ENCODE assay signal across 17 cellular contexts in the genomic region with DNA sequence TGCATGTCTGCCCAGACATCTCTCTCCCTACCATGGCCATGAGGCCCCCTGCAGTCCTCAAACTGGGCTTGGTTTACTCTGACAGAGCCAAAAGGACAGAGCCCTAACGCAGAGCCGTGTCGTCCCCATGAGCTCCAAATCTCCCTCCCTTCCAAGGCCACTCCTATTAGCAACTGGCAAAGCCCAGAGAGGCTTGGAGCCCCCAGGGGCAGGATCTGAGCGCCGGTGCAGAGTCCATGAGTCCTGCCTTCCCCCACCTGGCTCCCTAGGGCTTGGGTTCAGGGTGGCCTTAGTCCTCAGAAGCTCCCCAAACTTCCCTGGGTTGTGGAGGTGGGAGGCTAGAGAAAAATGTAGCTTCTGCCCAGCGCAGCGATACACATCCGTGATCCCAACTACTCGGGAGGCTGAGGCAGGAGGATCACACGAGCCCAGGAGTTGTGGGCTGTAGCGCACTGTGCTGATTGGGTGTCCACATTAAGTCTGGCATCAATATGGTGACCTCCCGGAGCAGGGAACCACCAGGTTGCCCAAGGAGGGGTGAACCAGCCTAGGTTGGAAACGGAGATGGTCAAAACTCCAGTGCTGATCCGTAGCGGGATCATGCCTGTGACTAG. TPM values are rescaled to one million over a fixed set of nuclear protein-coding genes. Genes with fewer than 3 reads are reported as not detected.
"Had no signal": no experiment of that assay in that cellular context is flagged by ENCODE, and none has a peak within 500 bp of the region (broad histone marks: within the 10 kb centered on the region; RNA-seq: fewer than 3 reads in every experiment).

No MANE protein-coding gene starts in this region.

- H3K4me3 ChIP-seq: gastrocnemius medialis, heart left ventricle, tibial nerve had no signal

- H3K9me3 ChIP-seq: gastrocnemius medialis, heart left ventricle, tibial nerve had no signal

- H3K27me3 Mint-ChIP-seq: activated CD4-positive, alpha-beta memory T cell treated with anti-CD3 and anti-CD28 coated beads for 36 hours; activated CD4-positive, alpha-beta T cell treated with anti-CD3 and anti-CD28 coated beads for 36 hours; activated CD8-positive, alpha-beta memory T cell treated with anti-CD3 and anti-CD28 coated beads, Interleukin-2, amount 10 ng/mL, durations not matched to agents 7 days and 5 days; stimulated activated memory B cell treated with anti-CD40 and anti-IgM and Interleukin-4, amounts not matched to agents 10 μg/mL and 1 μg/mL and 100 μg/mL, for 72 hours; T-helper 17 cell had no signal

- ATAC-seq: activated CD4-positive, alpha-beta T cell treated with anti-CD3 and anti-CD28 coated beads for 36 hours; activated CD8-positive, alpha-beta memory T cell treated with anti-CD3 and anti-CD28 coated beads, Interleukin-2, amount 10 ng/mL, durations not matched to agents 7 days and 5 days; gastrocnemius medialis; heart left ventricle; stimulated activated memory B cell treated with anti-CD40 and anti-IgM and Interleukin-4, amounts not matched to agents 10 μg/mL and 1 μg/mL and 100 μg/mL, for 72 hours; T-helper 17 cell had no signal

- H3K27ac Mint-ChIP-seq: activated CD4-positive, alpha-beta memory T cell treated with anti-CD3 and anti-CD28 coated beads for 36 hours; activated CD4-positive, alpha-beta T cell treated with anti-CD3 and anti-CD28 coated beads for 36 hours; activated CD8-positive, alpha-beta memory T cell treated with anti-CD3 and anti-CD28 coated beads, Interleukin-2, amount 10 ng/mL, durations not matched to agents 7 days and 5 days; activated T-helper 2 cell treated with anti-CD3 and anti-CD28 coated beads, Interferon-gamma antibody, Interleukin-2, Interleukin-4, amounts not matched to agents 10 μg/mL and 5 μg/mL and 100 μg/mL, durations not matched to agents 14 hours and 24 hours and 36 hours; immature natural killer cell; nephron; stimulated activated memory B cell treated with anti-CD40 and anti-IgM and Interleukin-4, amounts not matched to agents 10 μg/mL and 1 μg/mL and 100 μg/mL, for 72 hours; T-helper 17 cell had no signal

- H3K36me3 ChIP-seq: gastrocnemius medialis, heart left ventricle, tibial nerve, WERI-Rb-1 had no signal

- FAIRE-seq: astrocyte, bronchial epithelial cell had no signal

- DNase-seq: activated CD4-positive, alpha-beta memory T cell treated with anti-CD3 and anti-CD28 coated beads for 36 hours; activated CD4-positive, alpha-beta T cell treated with anti-CD3 and anti-CD28 coated beads for 36 hours; activated CD8-positive, alpha-beta memory T cell treated with anti-CD3 and anti-CD28 coated beads, Interleukin-2, amount 10 ng/mL, durations not matched to agents 7 days and 5 days; activated naive CD4-positive, alpha-beta T cell treated with anti-CD3 and anti-CD28 coated beads, Interleukin-2, amount 50 U/mL, for 16 hours; activated T-cell treated with anti-CD3 and anti-CD28 coated beads, Interleukin-2, amount 50 U/mL, for 1 hour; gastrocnemius medialis; heart left ventricle; immature natural killer cell; stimulated activated CD4-positive, alpha-beta T cell treated with anti-CD3 and anti-CD28 coated beads, Interleukin-2, amount 100 ng/mL, for 48 hours; T-helper 17 cell; WERI-Rb-1 had no signal

- H3K27ac ChIP-seq: gastrocnemius medialis, heart left ventricle, tibial nerve, WERI-Rb-1 had no signal

- H3K36me3 Mint-ChIP-seq: activated CD4-positive, alpha-beta memory T cell treated with anti-CD3 and anti-CD28 coated beads for 36 hours; activated CD8-positive, alpha-beta memory T cell treated with anti-CD3 and anti-CD28 coated beads, Interleukin-2, amount 10 ng/mL, durations not matched to agents 7 days and 5 days; immature natural killer cell; stimulated activated memory B cell treated with anti-CD40 and anti-IgM and Interleukin-4, amounts not matched to agents 10 μg/mL and 1 μg/mL and 100 μg/mL, for 72 hours had no signal

- H3K9me3 Mint-ChIP-seq: activated CD4-positive, alpha-beta memory T cell treated with anti-CD3 and anti-CD28 coated beads for 36 hours; activated T-helper 2 cell treated with anti-CD3 and anti-CD28 coated beads, Interferon-gamma antibody, Interleukin-2, Interleukin-4, amounts not matched to agents 10 μg/mL and 5 μg/mL and 100 μg/mL, durations not matched to agents 14 hours and 24 hours and 36 hours; immature natural killer cell; nephron; stimulated activated memory B cell treated with anti-CD40 and anti-IgM and Interleukin-4, amounts not matched to agents 10 μg/mL and 1 μg/mL and 100 μg/mL, for 72 hours had no signal

- H3K4me3 Mint-ChIP-seq: activated CD4-positive, alpha-beta memory T cell treated with anti-CD3 and anti-CD28 coated beads for 36 hours; activated CD4-positive, alpha-beta T cell treated with anti-CD3 and anti-CD28 coated beads for 36 hours; activated CD8-positive, alpha-beta memory T cell treated with anti-CD3 and anti-CD28 coated beads, Interleukin-2, amount 10 ng/mL, durations not matched to agents 7 days and 5 days; immature natural killer cell; nephron; stimulated activated memory B cell treated with anti-CD40 and anti-IgM and Interleukin-4, amounts not matched to agents 10 μg/mL and 1 μg/mL and 100 μg/mL, for 72 hours; T-helper 17 cell had no signal

- H3K27me3 ChIP-seq: gastrocnemius medialis, heart left ventricle, tibial nerve had no signal

RNA-seq across cellular contexts. Expression of a gene that starts 52.9 kb away (rescaled TPM):
- total RNA-seq: activated CD4-positive, alpha-beta memory T cell treated with anti-CD3 and anti-CD28 coated beads for 36 hours; activated CD4-positive, alpha-beta T cell treated with anti-CD3 and anti-CD28 coated beads for 36 hours; activated CD8-positive, alpha-beta memory T cell treated with anti-CD3 and anti-CD28 coated beads, Interleukin-2, amount 10 ng/mL, durations not matched to agents 7 days and 5 days; activated T-helper 2 cell treated with anti-CD3 and anti-CD28 coated beads, Interferon-gamma antibody, Interleukin-2, Interleukin-4, amounts not matched to agents 10 μg/mL and 5 μg/mL and 100 μg/mL, durations not matched to agents 14 hours and 24 hours and 36 hours had no signal
- polyA plus RNA-seq: immature natural killer cell had no signal

RNA-seq across cellular contexts. Expression of a gene that starts 58.8 kb away (rescaled TPM):
- total RNA-seq: bronchial epithelial cell had no signal
